In the genomic region with DNA sequence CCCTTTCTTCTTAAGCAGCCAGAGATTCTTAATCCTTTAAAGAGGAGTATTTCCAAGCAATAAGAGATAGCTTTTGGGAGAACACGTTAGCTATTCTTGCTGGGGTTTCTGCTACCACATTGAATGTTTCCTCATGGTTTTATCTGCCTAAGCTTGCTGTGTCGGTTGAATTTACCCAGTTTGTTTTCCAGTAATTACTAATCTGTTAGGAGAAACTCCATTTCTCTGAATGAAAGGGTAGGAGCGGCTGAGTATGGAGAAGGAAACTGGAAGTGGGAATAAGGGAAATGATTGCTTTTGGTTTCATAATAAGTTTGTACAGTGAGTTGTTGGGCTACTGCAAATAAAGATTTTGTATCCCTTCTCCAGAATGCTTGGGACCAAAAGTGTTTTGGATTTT, we compare ENCODE assay signal across 8 cellular contexts. TPM values are rescaled to one million over a fixed set of nuclear protein-coding genes. Genes with fewer than 3 reads are reported as not detected.
A peak's percentile ranks its signal among the peaks of the same experiment; 100 is the strongest.
DNase-seq lines count a peak whose midpoint lies in the region; ATAC-seq, FAIRE-seq and TF ChIP-seq lines count a peak whose summit lies in the region.

No MANE protein-coding gene starts in this region.

- H3K4me3 ChIP-seq in heart right ventricle: peak overlapping the region; percentile 70 to 95 (median 84)
- H3K4me3 ChIP-seq in astrocyte (ENCODE audit: insufficient read depth, low read depth, low read length): peak overlapping the region; percentile 80
- peak overlapping the region; percentile 77 to 98 for H3K4me3 ChIP-seq in aorta (ENCODE audit: low read length in 2 of 2)

- H3K27me3 Mint-ChIP-seq in astrocyte (ENCODE audit: low read depth, unreplicated experiment): no peaks in the 10 kb centered on the region

- peaks cover 0 to 69% (median 38%) of the 10 kb centered on the region in 9 donors for H3K4me1 ChIP-seq in heart right ventricle
- H3K4me1 ChIP-seq in astrocyte (ENCODE audit: insufficient read depth, low read length): peaks cover 21% of the 10 kb centered on the region
- H3K4me1 ChIP-seq in aorta (ENCODE audit: control insufficient read depth in 1 of 2, insufficient read depth in 2 of 2, low read length in 2 of 2): no peaks in the 10 kb centered on the region

- H3K27ac ChIP-seq in heart right ventricle (peak overlapping the region in 9 of 10 donors; percentile 94 to 99 (median 99)), astrocyte (ENCODE audit: low read depth, low read length) (peak overlapping the region; percentile 95), aorta (ENCODE audit: low read depth in 1 of 2, low read length in 2 of 2) (no peak overlapping the region)

- peak overlapping the region; percentile 88 for H3K9ac ChIP-seq in astrocyte (ENCODE audit: low read length)

- 9 to 15% methylated on average over 3 of the region's 3 CpGs for WGBS in heart right ventricle, 2 donors
- WGBS in aorta, 2 donors: 0 to 1% methylated on average over 3 of the region's 3 CpGs

- no peak overlapping the region for H2AFZ ChIP-seq in astrocyte (ENCODE audit: low read depth, low read length)

- peak; percentile 73 for FAIRE-seq in astrocyte (lab: Jason Lieb, UNC)

- H3K9me3 ChIP-seq in heart right ventricle: no peaks in the 10 kb centered on the region
- no peaks in the 10 kb centered on the region for H3K9me3 ChIP-seq in astrocyte (ENCODE audit: insufficient read depth, low read depth, low read length)
- H3K9me3 ChIP-seq in aorta (ENCODE audit: control insufficient read depth, low read length): no peaks in the 10 kb centered on the region

- H3K9me3 Mint-ChIP-seq in astrocyte (ENCODE audit: unreplicated experiment): no peaks in the 10 kb centered on the region

- H3K36me3 Mint-ChIP-seq in astrocyte (ENCODE audit: low read depth, unreplicated experiment): no peaks in the 10 kb centered on the region

- H3K4me3 Mint-ChIP-seq in astrocyte (ENCODE audit: unreplicated experiment): peak overlapping the region; percentile 95

- peak overlapping the region; percentile 90 for H3K4me2 ChIP-seq in astrocyte (ENCODE audit: low read length)

- H3K27ac Mint-ChIP-seq in astrocyte (ENCODE audit: unreplicated experiment): no peak overlapping the region

- TF ChIP-seq CTCF in heart right ventricle (IDR thresholded peaks at IDR 0.05) (no peak), astrocyte (IDR thresholded peaks at IDR 0.05; ENCODE audit: insufficient read depth, low read depth, low read length) (no peak)

- H3K4me1 Mint-ChIP-seq in astrocyte (ENCODE audit: low read depth, unreplicated experiment): peaks cover 6% of the 10 kb centered on the region

- H3K36me3 ChIP-seq in heart right ventricle (peaks cover 0 to 34% (median 0%) of the 10 kb centered on the region in 9 donors), astrocyte (ENCODE audit: insufficient read depth, low read length) (no peaks in the 10 kb centered on the region), aorta (ENCODE audit: control insufficient read depth in 1 of 2, insufficient read depth in 2 of 2, low read length in 1 of 2) (no peaks in the 10 kb centered on the region)

- DNase-seq in heart right ventricle: no peak
- DNase-seq in cardiac septum (ENCODE audit: low spot score): no peak
- DNase-seq in astrocyte (ENCODE audit: low read depth): no peak
- DNase-seq in medulla oblongata (ENCODE audit: extremely low spot score): peak; percentile 29
- DNase-seq in aorta: no peak
- no peak for DNase-seq in kidney glomerular epithelial cell (lab: John Stamatoyannopoulos, UW)

- peaks cover 53% of the 10 kb centered on the region for H3K79me2 ChIP-seq in astrocyte (ENCODE audit: insufficient read depth, low read length)

- ATAC-seq in heart right ventricle (no peak), aorta (ENCODE audit: low FRiP score) (no peak), HG03095 (IDR thresholded peaks at IDR 0.05; ENCODE audit: unreplicated experiment) (no peak), GM19467 (IDR thresholded peaks at IDR 0.05; ENCODE audit: unreplicated experiment) (no peak)

- H3K27me3 ChIP-seq in heart right ventricle: no peaks in the 10 kb centered on the region
- no peaks in the 10 kb centered on the region for H3K27me3 ChIP-seq in astrocyte (ENCODE audit: insufficient read depth, low read length)
- no peaks in the 10 kb centered on the region for H3K27me3 ChIP-seq in aorta (ENCODE audit: control insufficient read depth in 1 of 2, insufficient read depth in 2 of 2, low read length in 1 of 2)

- intact Hi-C loops in heart right ventricle (cut with DNase I): loop anchor here (1.0 to 10.0 kb wide), 17 partner anchors 49 to 641 kb away; a partner anchor contains a TSS
- intact Hi-C loops in cardiac septum (cut with DNase I): loop anchor here (5.0 to 10.0 kb wide), 3 partner anchors 144 to 619 kb away; a partner anchor contains a TSS
- intact Hi-C loops in aorta (cut with DNase I): loop anchor here (2.0 to 5.0 kb wide), 4 partner anchors 44 to 223 kb away; a partner anchor contains a TSS

- peaks cover 25% of the 10 kb centered on the region for H4K20me1 ChIP-seq in astrocyte (ENCODE audit: insufficient read depth, low read length)

RNA-seq across cellular contexts. Expression of a gene that starts 1.2 kb away (rescaled TPM):
- total RNA-seq in heart right ventricle: 10 to 100 TPM in 9 of 10 donors, 1 to 10 TPM in 1; 7.0 to 95.6 (median 44.8) TPM
- 1 to 10 TPM; 2.3 to 6.7 TPM for polyA plus RNA-seq in heart right ventricle
- total RNA-seq in cardiac septum: 52.8 TPM
- total RNA-seq in astrocyte: 12.3 and 13.2 TPM in 2 replicates
- 100 to 1,000 TPM in 1 of 2 donors, 10 to 100 TPM in 1; 77.4 to 144 TPM for total RNA-seq in aorta
- polyA plus RNA-seq in aorta: 10 to 100 TPM; 17.7 to 19.4 TPM

Comparison
In these comparisons a context has a peak if more than half of its experiments do, and no peak if none do; other contexts are left out.
1. H3K27ac ChIP-seq: peak in heart right ventricle (9 of 10) and astrocyte (single experiment); none in aorta (0 of 2).
2. Peak in every context shown above with its lines, with median percentiles within 50 percentile points of each other: H3K4me3 ChIP-seq.